5 cellular contexts compared by ENCODE assay signal in genomic region chr2:101454408-101454807, GRCh38. TPM values are rescaled to one million over a fixed set of nuclear protein-coding genes. Genes with fewer than 3 reads are reported as not detected.
"Had no signal": no experiment of that assay in that cellular context is flagged by ENCODE, and none has a peak within 500 bp of the region (broad histone marks: within the 10 kb centered on the region; RNA-seq: fewer than 3 reads in every experiment).

No MANE protein-coding gene starts in this region.

RNA-seq across cellular contexts. Expression of gene RFX8, which starts 20.5 kb away (rescaled TPM):
- total RNA-seq: left colon; lower lobe of right lung; naive thymus-derived CD8-positive, alpha-beta T cell; upper lobe of right lung had no signal
- polyA plus RNA-seq: immature natural killer cell; naive thymus-derived CD8-positive, alpha-beta T cell had no signal
